In the genomic region with DNA sequence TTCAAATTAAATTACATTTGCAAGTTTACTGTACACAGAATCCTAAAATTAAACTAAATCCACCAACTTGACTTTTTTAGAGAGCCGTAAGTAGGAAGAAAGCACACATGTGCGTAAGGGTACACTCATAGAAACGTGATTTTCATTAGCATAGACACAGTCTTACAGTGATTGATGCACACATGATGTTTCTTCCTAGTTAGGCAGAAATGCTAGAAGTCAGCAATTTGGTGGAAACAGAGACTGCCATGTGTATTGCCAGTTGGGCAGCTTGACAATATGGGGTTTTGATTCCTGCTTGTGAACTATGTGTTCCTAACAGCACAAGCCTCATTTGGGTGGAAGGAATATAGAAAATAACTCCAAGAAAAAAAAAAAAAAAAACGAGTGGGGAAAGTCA, we compare ENCODE assay signal across 26 cellular contexts.
"Had no signal": no experiment of that assay in that cellular context is flagged by ENCODE, and none has a peak within 500 bp of the region (broad histone marks: within the 10 kb centered on the region; RNA-seq: fewer than 3 reads in every experiment).

No MANE protein-coding gene starts in this region.

- H3K4me1 ChIP-seq: pancreas had no signal

- H2AFZ ChIP-seq: hepatocyte had no signal

- H3K4me3 ChIP-seq: hepatocyte, pancreas, psoas muscle, sigmoid colon, tibial nerve had no signal

- H3K27ac ChIP-seq: brain microvascular endothelial cell, hepatocyte, pancreas, psoas muscle, sigmoid colon, tibial nerve had no signal

- H3K9me3 ChIP-seq: pancreas, psoas muscle, sigmoid colon, tibial nerve had no signal

- H3K27me3 ChIP-seq: brain microvascular endothelial cell, hepatocyte, pancreas, sigmoid colon, tibial nerve had no signal

- DNase-seq: activated CD4-positive, alpha-beta memory T cell treated with anti-CD3 and anti-CD28 coated beads for 36 hours; activated CD4-positive, alpha-beta T cell treated with anti-CD3 and anti-CD28 coated beads, Interleukin-2, amount 10 ng/mL, durations not matched to agents 24 days and 14 days; activated CD4-positive, CD25-positive, alpha-beta regulatory T cell treated with anti-CD3 and anti-CD28 coated beads, Interleukin-2, amount 50 U/mL, for 72 hours; activated CD8-positive, alpha-beta memory T cell treated with anti-CD3 and anti-CD28 coated beads, Interleukin-2, amount 50 U/mL, for 4 hours; activated effector memory CD4-positive, alpha-beta T cell treated with anti-CD3 and anti-CD28 coated beads, Interleukin-2, amount 50 U/mL, for 16 hours; activated naive CD4-positive, alpha-beta T cell treated with anti-CD3 and anti-CD28 coated beads for 36 hours; activated naive CD8-positive, alpha-beta T cell treated with anti-CD3 and anti-CD28 coated beads for 36 hours; activated T-cell treated with anti-CD3 and anti-CD28 coated beads, Interleukin-2, amount 50 U/mL, for 1 hour; brain microvascular endothelial cell; cortex of kidney; effector memory CD8-positive, alpha-beta T cell; kidney; left colon; mammary epithelial cell; midbrain; naive thymus-derived CD4-positive, alpha-beta T cell; nucleus accumbens; pancreas; psoas muscle; sigmoid colon; small intestine; stimulated activated CD4-positive, alpha-beta T cell treated with anti-CD3 and anti-CD28 coated beads, Interleukin-4, amount 100 ng/mL, for 24 hours; T-helper 2 cell had no signal

- H3K36me3 ChIP-seq: brain microvascular endothelial cell, pancreas, sigmoid colon, tibial nerve had no signal

- ATAC-seq: effector memory CD8-positive, alpha-beta T cell; left colon; naive thymus-derived CD4-positive, alpha-beta T cell; pancreas; stimulated activated effector memory CD8-positive, alpha-beta T cell treated with anti-CD3 and anti-CD28 coated beads, Interleukin-12 subunit alpha, Interleukin-12 subunit beta, amount 100 ng/mL, for 72 hours had no signal

- H3K4me2 ChIP-seq: hepatocyte had no signal
